In genomic region chr2:2848621-2849443, GRCh38 we compare ENCODE assay signal across 13 cellular contexts.
A peak's percentile ranks its signal among the peaks of the same experiment; 100 is the strongest.
DNase-seq lines count a peak whose midpoint lies in the region; TF ChIP-seq lines count a peak whose summit lies in the region.
"Had no signal": no experiment of that assay in that cellular context is flagged by ENCODE, and none has a peak within 500 bp of the region (broad histone marks: within the 10 kb centered on the region; RNA-seq: fewer than 3 reads in every experiment).

No MANE protein-coding gene starts in this region.

- H3K18ac ChIP-seq in H9 (ENCODE audit: insufficient read length, low read depth, low read length) = no peak overlapping the region

- TF ChIP-seq CTCF in SK-N-SH (IDR thresholded peaks at IDR 0.05) (no peak), neural cell (IDR thresholded peaks at IDR 0.05; ENCODE audit: poor library complexity, severe bottlenecking) (no peak), CD14-positive monocyte (IDR thresholded peaks at IDR 0.05) (no peak), H9 (conservative IDR thresholded peaks at IDR 0.05) (no peak)

- H3F3A ChIP-seq in SK-N-SH (replicated peaks; ENCODE audit: insufficient read depth) (no peaks in the 10 kb centered on the region), neural cell (ENCODE audit: insufficient read depth, low read length, poor library complexity, severe bottlenecking) (no peaks in the 10 kb centered on the region)

- H3K9me2 ChIP-seq in SK-N-SH (no peaks in the 10 kb centered on the region), neural cell (ENCODE audit: insufficient read depth, low read length) (no peaks in the 10 kb centered on the region)

- H3K9ac ChIP-seq in SK-N-SH = no peak overlapping the region
- peak overlapping the region; percentile 59 for H3K9ac ChIP-seq in neural cell (ENCODE audit: low read length)
- no peak overlapping the region for H3K9ac ChIP-seq in H9 (ENCODE audit: extremely low read depth, insufficient read length, low read length)

- no peak overlapping the region for H2BK15ac ChIP-seq in H9 (ENCODE audit: low read depth, low read length)

- H3K4me3 ChIP-seq in SK-N-SH (ENCODE audit: low read depth in 2 of 2, low read length in 1 of 2) (no peak overlapping the region), neural cell (ENCODE audit: low read length) (no peak overlapping the region)
- H3K4me3 ChIP-seq: right atrium auricular region, upper lobe of left lung had no signal

- H3K27ac Mint-ChIP-seq in CD14-positive monocyte = no peak overlapping the region
- H3K27ac Mint-ChIP-seq in H9 = no peak overlapping the region
- H3K27ac Mint-ChIP-seq: activated T-helper 1 cell treated with anti-CD3 and anti-CD28 coated beads, Interleukin-12 subunit alpha, Interleukin-12 subunit beta, Interleukin-2, Interleukin-4 antibody, amounts not matched to agents 30 ng/mL and 10 ng/mL and 1 ng/mL, durations not matched to agents 14 hours and 24 hours and 36 hours; natural killer cell had no signal

- H2BK12ac ChIP-seq in H9 (ENCODE audit: insufficient read length, low read depth, low read length) = no peak overlapping the region

- H3K36me3 Mint-ChIP-seq in CD14-positive monocyte = no peaks in the 10 kb centered on the region
- no peaks in the 10 kb centered on the region for H3K36me3 Mint-ChIP-seq in H9 (ENCODE audit: insufficient read depth in 1 of 3, low read depth in 3 of 3)
- H3K36me3 Mint-ChIP-seq: natural killer cell had no signal

- no peak overlapping the region for H2AFZ ChIP-seq in SK-N-SH (ENCODE audit: low read depth)
- H2AFZ ChIP-seq in neural cell (ENCODE audit: low read depth, low read length) = peak overlapping the region; percentile 38
- no peak overlapping the region for H2AFZ ChIP-seq in H9 (ENCODE audit: low read length)

- no peak overlapping the region for H2AK5ac ChIP-seq in H9 (ENCODE audit: insufficient read length, low read length)

- H3K9me3 Mint-ChIP-seq in CD14-positive monocyte (peaks cover 0 to 3% (median 0%) of the 10 kb centered on the region in 7 donors), H9 (no peaks in the 10 kb centered on the region)
- H3K9me3 Mint-ChIP-seq: activated T-helper 1 cell treated with anti-CD3 and anti-CD28 coated beads, Interleukin-12 subunit alpha, Interleukin-12 subunit beta, Interleukin-2, Interleukin-4 antibody, amounts not matched to agents 30 ng/mL and 10 ng/mL and 1 ng/mL, durations not matched to agents 14 hours and 24 hours and 36 hours; natural killer cell had no signal

- POLR2A ChIA-PET in SK-N-SH (lab: Yijun Ruan, JAX) = interaction anchor here (0.6 to 5.1 kb wide), 12 partner anchors 8 to 518 kb away, joined by 3 to 71 read pairs (median 10); partner anchors contain the start of gene MYT1L

- H3K4me1 ChIP-seq in SK-N-SH (ENCODE audit: control insufficient read depth in 1 of 2, insufficient read depth in 2 of 2, low read depth in 1 of 2, low read length in 1 of 2) (peaks cover 0 to 76% of the 10 kb centered on the region in 2 experiments; a peak in 2 of 4 replicates), H9 (ENCODE audit: insufficient read depth, low read length) (no peaks in the 10 kb centered on the region; the same call in 1 of the 2 replicates)

- H3K56ac ChIP-seq in H9 (ENCODE audit: insufficient read length, low read depth, low read length) = no peak overlapping the region

- peak; percentile 73 for DNase-seq in NCI-H1105 (lab: John Stamatoyannopoulos, UW)
- DNase-seq in NCI-H2227 (lab: John Stamatoyannopoulos, UW; ENCODE audit: unreplicated experiment) = peak; percentile 72
- DNase-seq in SK-N-SH = peak; percentile 80
- no peak for DNase-seq in CD14-positive monocyte (ENCODE audit: low spot score)
- DNase-seq in H9 = no peak
- no peak for DNase-seq in MV-4-11 (lab: John Stamatoyannopoulos, UW)
- DNase-seq: cortex of kidney, natural killer cell had no signal

- H4K20me1 ChIP-seq in SK-N-SH (ENCODE audit: insufficient read depth) (no peaks in the 10 kb centered on the region), neural cell (ENCODE audit: insufficient read depth) (no peaks in the 10 kb centered on the region), H9 (ENCODE audit: control insufficient read depth, insufficient read depth, insufficient read length) (no peaks in the 10 kb centered on the region)

- H3K9me3 ChIP-seq in SK-N-SH = no peaks in the 10 kb centered on the region
- no peaks in the 10 kb centered on the region for H3K9me3 ChIP-seq in neural cell (ENCODE audit: low read length)
- no peaks in the 10 kb centered on the region for H3K9me3 ChIP-seq in H9 (ENCODE audit: control insufficient read depth, low read depth, low read length)
- H3K9me3 ChIP-seq: right atrium auricular region, upper lobe of left lung had no signal

- H3K79me2 ChIP-seq in SK-N-SH (ENCODE audit: insufficient read depth) (no peaks in the 10 kb centered on the region), neural cell (replicated peaks; ENCODE audit: insufficient read depth, low read length) (no peaks in the 10 kb centered on the region), H9 (ENCODE audit: insufficient read depth, low read length) (no peaks in the 10 kb centered on the region)

- H3K4me2 ChIP-seq in SK-N-SH (no peak overlapping the region), neural cell (ENCODE audit: low read length) (no peak overlapping the region), H9 (ENCODE audit: insufficient read depth, insufficient read length, low read length) (no peak overlapping the region)

- no peak overlapping the region for H4K5ac ChIP-seq in H9 (ENCODE audit: insufficient read length, low read depth, low read length)

- H3K4ac ChIP-seq in H9 (ENCODE audit: low read depth, low read length) = no peak overlapping the region

- peak; percentile 48 for TF ChIP-seq RAD21 in SK-N-SH (IDR thresholded peaks at IDR 0.05; ENCODE audit: low read length)
- TF ChIP-seq RAD21 in neural cell (conservative IDR thresholded peaks at IDR 0.05) = peak; percentile 27

- H3K27me3 ChIP-seq in SK-N-SH (ENCODE audit: insufficient read depth) (no peaks in the 10 kb centered on the region), neural cell (ENCODE audit: insufficient read depth, low read depth, low read length) (no peaks in the 10 kb centered on the region), H9 (ENCODE audit: insufficient read depth, low read length) (no peaks in the 10 kb centered on the region)
- H3K27me3 ChIP-seq: right atrium auricular region, upper lobe of left lung had no signal

- peaks cover 2 to 3% (median 3%) of the 10 kb centered on the region in 3 donors for H3K27me3 Mint-ChIP-seq in CD14-positive monocyte (ENCODE audit: low read depth in 3 of 3)
- H3K27me3 Mint-ChIP-seq in H9 (ENCODE audit: low read depth) = no peaks in the 10 kb centered on the region; the same call in 1 of the 2 replicates

- H2BK20ac ChIP-seq in H9 (ENCODE audit: low read depth, low read length, poor library complexity, severe bottlenecking) = no peak overlapping the region

- peak in 1 of 2 experiments; percentile 7; a peak in 1 of 4 replicates for TF ChIP-seq EP300 in SK-N-SH (IDR thresholded peaks at IDR 0.05; ENCODE audit: borderline replicate concordance in 1 of 2, low read depth in 1 of 2, low read length in 1 of 2)
- no peak for TF ChIP-seq EP300 in neural cell (conservative IDR thresholded peaks at IDR 0.05; ENCODE audit: poor library complexity, severe bottlenecking)

- no peak overlapping the region for H3T11ph ChIP-seq in H9 (ENCODE audit: low read length)

- H3K14ac ChIP-seq in H9 (ENCODE audit: insufficient read depth, low read length) = no peak overlapping the region

- H3K4me1 Mint-ChIP-seq in CD14-positive monocyte (no peaks in the 10 kb centered on the region), H9 (peaks cover 13 to 22% of the 10 kb centered on the region in 2 experiments)
- H3K4me1 Mint-ChIP-seq: natural killer cell had no signal

- no peak overlapping the region for H4K91ac ChIP-seq in H9 (ENCODE audit: insufficient read length, low read depth, low read length)

- CTCF ChIA-PET in SK-N-SH (lab: Yijun Ruan, JAX) = interaction anchor here (0.8 to 1.5 kb wide), 3 partner anchors 53 to 255 kb away, joined by 3 to 4 read pairs (median 4); no protein-coding TSS in a partner anchor

- H3K27ac ChIP-seq in SK-N-SH (ENCODE audit: low read depth in 2 of 2, low read length in 1 of 2) (peak overlapping the region in 1 of 2 experiments; percentile 85; a peak in 2 of 4 replicates), neural cell (ENCODE audit: low read length) (peak overlapping the region; percentile 75), H9 (ENCODE audit: insufficient read length, low read depth, low read length) (no peak overlapping the region)
- H3K27ac ChIP-seq: C4-2B, right atrium auricular region, upper lobe of left lung had no signal

- no peaks in the 10 kb centered on the region for H3K79me1 ChIP-seq in H9 (ENCODE audit: insufficient read depth, low read depth, low read length, poor library complexity, severe bottlenecking)

- intact Hi-C loops in CD14-positive monocyte (cut with micrococcal nuclease) = no loop called here

- H3K23ac ChIP-seq in H9 (ENCODE audit: insufficient read length, low read depth, low read length) = no peak overlapping the region

- no peak overlapping the region for H2BK120ac ChIP-seq in H9 (ENCODE audit: low read depth, low read length, poor library complexity, severe bottlenecking)

- 10% methylated on average over 5 of the region's 7 CpGs for WGBS in SK-N-SH (ENCODE audit: low lambda C conversion rate)
- WGBS in H9 (ENCODE audit: extremely low coverage, insufficient read length, low lambda C conversion rate) = no CpG with 5 or more reads among the region's 7 CpGs

- no peak overlapping the region for H2BK5ac ChIP-seq in H9 (ENCODE audit: insufficient read length, low read length)

- H3K36me3 ChIP-seq in SK-N-SH (replicated peaks in 1 of 2; ENCODE audit: control insufficient read depth in 1 of 2, insufficient read depth in 2 of 2, low read length in 1 of 2) = no peaks in the 10 kb centered on the region
- no peaks in the 10 kb centered on the region for H3K36me3 ChIP-seq in neural cell (ENCODE audit: insufficient read depth, low read length)
- H3K36me3 ChIP-seq: right atrium auricular region, upper lobe of left lung had no signal

- H3K4me3 Mint-ChIP-seq in CD14-positive monocyte (no peak overlapping the region), H9 (no peak overlapping the region)
- H3K4me3 Mint-ChIP-seq: activated T-helper 1 cell treated with anti-CD3 and anti-CD28 coated beads, Interleukin-12 subunit alpha, Interleukin-12 subunit beta, Interleukin-2, Interleukin-4 antibody, amounts not matched to agents 30 ng/mL and 10 ng/mL and 1 ng/mL, durations not matched to agents 14 hours and 24 hours and 36 hours; natural killer cell had no signal

- no peak overlapping the region for H4K8ac ChIP-seq in H9 (replicated peaks; ENCODE audit: insufficient read length, low read depth, low read length)

- H3K23me2 ChIP-seq in H9 (ENCODE audit: insufficient read length, low read depth, low read length, poor library complexity, severe bottlenecking) = no peaks in the 10 kb centered on the region

TF ChIP-seq in SK-N-SH, 30 proteins besides CTCF, POLR2A, EP300 and RAD21 (continues in another document):
- no peak for TF ChIP-seq RFX5 (IDR thresholded peaks at IDR 0.05; ENCODE audit: low read length)

TF ChIP-seq in neural cell, 6 proteins besides CTCF, POLR2A, EP300 and RAD21 (continues in another document):
- no peak for TF ChIP-seq SMC3 (conservative IDR thresholded peaks at IDR 0.05; ENCODE audit: poor library complexity)
- no peak for TF ChIP-seq POLR2AphosphoS5 (IDR thresholded peaks at IDR 0.05)
- no peak for TF ChIP-seq MXI1 (conservative IDR thresholded peaks at IDR 0.05; ENCODE audit: poor library complexity, severe bottlenecking)

Comparison
In these comparisons a context has a peak if more than half of its experiments do, and no peak if none do; other contexts are left out.
1. DNase-seq: peak in NCI-H1105 (single experiment), NCI-H2227 (single experiment) and SK-N-SH (single experiment); none in CD14-positive monocyte (single experiment), H9 (single experiment) and MV-4-11 (single experiment).